1 cellular context compared by ENCODE assay signal in the genomic region with DNA sequence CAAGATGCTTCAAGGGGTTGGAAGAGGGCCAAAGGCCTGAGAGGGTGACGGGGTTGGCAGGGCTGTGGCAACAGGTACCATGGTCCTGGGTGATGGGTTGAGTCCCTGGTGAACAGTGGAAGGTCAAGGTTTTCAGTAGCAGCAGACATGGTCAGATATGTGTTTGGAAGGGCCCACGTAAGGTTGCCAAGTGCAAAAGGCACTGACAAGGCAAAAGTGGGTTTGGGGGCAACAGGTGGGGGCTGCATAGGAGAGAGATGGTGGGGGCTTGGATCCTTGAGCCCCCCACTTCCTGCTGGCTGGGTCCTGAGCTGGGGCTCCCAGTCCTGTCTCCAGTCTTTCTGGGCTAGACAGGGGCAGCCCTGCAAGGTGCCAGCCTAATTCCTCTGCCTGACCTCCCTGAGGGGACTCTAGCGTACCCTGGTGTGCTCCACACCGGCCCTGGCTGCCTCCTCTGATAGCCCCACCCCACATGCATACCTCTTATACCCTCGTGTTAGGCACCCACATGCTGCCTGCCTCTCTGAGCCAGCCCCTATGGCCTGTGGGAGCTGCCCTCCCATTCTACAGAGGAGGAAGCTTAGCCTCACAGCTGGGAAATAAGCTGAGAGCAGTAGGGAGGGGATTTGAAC.
TF ChIP-seq lines count a peak whose summit lies in the region.

No MANE protein-coding gene starts in this region.

TF ChIP-seq in HepG2, 621 proteins besides CTCF, POLR2A, EP300 and RAD21:
- no peak for TF ChIP-seq MIXL1 (CRISPR knock-in tag; IDR thresholded peaks at IDR 0.05)
- TF ChIP-seq, protein P1, sequence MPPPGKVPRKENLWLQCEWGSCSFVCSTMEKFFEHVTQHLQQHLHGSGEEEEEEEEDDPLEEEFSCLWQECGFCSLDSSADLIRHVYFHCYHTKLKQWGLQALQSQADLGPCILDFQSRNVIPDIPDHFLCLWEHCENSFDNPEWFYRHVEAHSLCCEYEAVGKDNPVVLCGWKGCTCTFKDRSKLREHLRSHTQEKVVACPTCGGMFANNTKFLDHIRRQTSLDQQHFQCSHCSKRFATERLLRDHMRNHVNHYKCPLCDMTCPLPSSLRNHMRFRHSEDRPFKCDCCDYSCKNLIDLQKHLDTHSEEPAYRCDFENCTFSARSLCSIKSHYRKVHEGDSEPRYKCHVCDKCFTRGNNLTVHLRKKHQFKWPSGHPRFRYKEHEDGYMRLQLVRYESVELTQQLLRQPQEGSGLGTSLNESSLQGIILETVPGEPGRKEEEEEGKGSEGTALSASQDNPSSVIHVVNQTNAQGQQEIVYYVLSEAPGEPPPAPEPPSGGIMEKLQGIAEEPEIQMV (CRISPR knock-in tag; IDR thresholded peaks at IDR 0.05; ENCODE audit: low read depth) = no peak
- TF ChIP-seq NFKB2 (CRISPR knock-in tag; IDR thresholded peaks at IDR 0.05; ENCODE audit: borderline replicate concordance) = 0 out of 2 replicates have a peak, but pooled peaks have one; percentile 28
